In genomic region chr2:98796775-98797544, GRCh38 we compare ENCODE assay signal across 1 cellular context.
TF ChIP-seq lines count a peak whose summit lies in the region.

No MANE protein-coding gene starts in this region.

TF ChIP-seq in HepG2, 621 proteins besides CTCF, POLR2A, EP300 and RAD21 (continued from another document and continues in another):
- TF ChIP-seq ZNF687 (CRISPR knock-in tag; IDR thresholded peaks at IDR 0.05) (peak; percentile 61; the same call in 1 of the 2 replicates), ZNF441 (CRISPR knock-in tag; IDR thresholded peaks at IDR 0.05; ENCODE audit: borderline replicate concordance) (no peak), TRIM22 (IDR thresholded peaks at IDR 0.05) (no peak), HNRNPLL (IDR thresholded peaks at IDR 0.05; ENCODE audit: low read depth, low read length, poor library complexity, severe bottlenecking) (no peak), ZNF280D (CRISPR knock-in tag; IDR thresholded peaks at IDR 0.05) (no peak), GPN1 (CRISPR knock-in tag; IDR thresholded peaks at IDR 0.05; ENCODE audit: borderline replicate concordance) (no peak), THAP8 (CRISPR knock-in tag; IDR thresholded peaks at IDR 0.05; ENCODE audit: borderline replicate concordance) (no peak), TBX3 (IDR thresholded peaks at IDR 0.05; ENCODE audit: borderline replicate concordance) (no peak), ZNF543 (CRISPR knock-in tag; IDR thresholded peaks at IDR 0.05) (0 out of 2 replicates have a peak, but pooled peaks have one; percentile 35), PBX2 (CRISPR knock-in tag; IDR thresholded peaks at IDR 0.05) (no peak), GLI4 (CRISPR knock-in tag; IDR thresholded peaks at IDR 0.05; ENCODE audit: borderline replicate concordance) (0 out of 2 replicates have a peak, but pooled peaks have one; percentile 1), RNF2 (conservative IDR thresholded peaks at IDR 0.05; ENCODE audit: low read depth) (no peak), ZNF343 (CRISPR knock-in tag; IDR thresholded peaks at IDR 0.05) (no peak), ZNF609 (CRISPR knock-in tag; IDR thresholded peaks at IDR 0.05; ENCODE audit: borderline replicate concordance) (peak; percentile 53; the same call in 1 of the 2 replicates), ZNF678 (CRISPR knock-in tag; IDR thresholded peaks at IDR 0.05) (no peak), NFYC (CRISPR knock-in tag; IDR thresholded peaks at IDR 0.05) (no peak), ZNF234 (CRISPR knock-in tag; conservative IDR thresholded peaks at IDR 0.05) (no peak), ZNF121 (CRISPR knock-in tag; IDR thresholded peaks at IDR 0.05) (no peak), TEAD2 (CRISPR knock-in tag; IDR thresholded peaks at IDR 0.05) (no peak), GATAD2A (CRISPR knock-in tag; IDR thresholded peaks at IDR 0.05) (no peak), SMAD3 (CRISPR knock-in tag; IDR thresholded peaks at IDR 0.05) (no peak), ZFP91 (CRISPR knock-in tag; IDR thresholded peaks at IDR 0.05; ENCODE audit: borderline replicate concordance) (peak; percentile 11; the same call in 1 of the 2 replicates), PITX1 (CRISPR knock-in tag; IDR thresholded peaks at IDR 0.05) (0 out of 2 replicates have a peak, but pooled peaks have one; percentile 35), NFIB (CRISPR knock-in tag; IDR thresholded peaks at IDR 0.05; ENCODE audit: borderline replicate concordance) (no peak), ZMYM4 (CRISPR knock-in tag; IDR thresholded peaks at IDR 0.05) (0 out of 2 replicates have a peak, but pooled peaks have one; percentile 35), IKZF5 (CRISPR knock-in tag; IDR thresholded peaks at IDR 0.05) (no peak), TSC22D2 (CRISPR knock-in tag; IDR thresholded peaks at IDR 0.05; ENCODE audit: borderline replicate concordance) (no peak), ZNF280B (CRISPR knock-in tag; IDR thresholded peaks at IDR 0.05; ENCODE audit: borderline replicate concordance) (0 out of 2 replicates have a peak, but pooled peaks have one; percentile 37), TEAD3 (CRISPR knock-in tag; optimal IDR thresholded peaks at IDR 0.05; ENCODE audit: borderline replicate concordance) (no peak), KLF13 (CRISPR knock-in tag; IDR thresholded peaks at IDR 0.05) (0 out of 2 replicates have a peak, but pooled peaks have one; percentile 20), IRX3 (CRISPR knock-in tag; IDR thresholded peaks at IDR 0.05; ENCODE audit: borderline replicate concordance, low read depth) (0 out of 2 replicates have a peak, but pooled peaks have one; percentile 49), ZNF674 (CRISPR knock-in tag; IDR thresholded peaks at IDR 0.05; ENCODE audit: low read depth) (no peak), ZNF275 (CRISPR knock-in tag; IDR thresholded peaks at IDR 0.05; ENCODE audit: borderline replicate concordance) (no peak), SOX13 (IDR thresholded peaks at IDR 0.05) (no peak), SOX13 (CRISPR knock-in tag; conservative IDR thresholded peaks at IDR 0.05 in 1 of 2, IDR thresholded peaks at IDR 0.05 in 1 of 2) (no peak), ZZZ3 (CRISPR knock-in tag; IDR thresholded peaks at IDR 0.05; ENCODE audit: borderline replicate concordance) (peak; percentile 46; the same call in 1 of the 2 replicates)
